Comparison of ENCODE assay signal across 1 cellular context in the genomic region with DNA sequence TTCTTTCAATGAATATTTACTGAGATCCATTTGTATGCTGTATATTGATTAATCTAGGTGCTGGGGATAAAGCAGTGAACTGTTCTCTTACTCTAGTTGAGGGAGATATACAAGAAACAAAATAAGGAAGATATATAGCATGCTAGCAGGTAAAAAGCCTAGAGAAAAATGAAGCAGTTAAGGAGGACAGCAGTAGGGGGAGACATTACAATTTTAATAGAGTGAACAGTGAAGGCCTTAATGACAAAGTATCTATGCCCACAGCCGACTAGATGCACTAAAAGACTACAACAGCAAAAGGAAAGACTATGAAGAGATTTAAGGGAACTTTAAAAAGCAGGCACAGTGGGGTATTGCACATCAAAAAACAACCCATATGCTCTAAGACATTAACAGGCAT.
TF ChIP-seq lines count a peak whose summit lies in the region.

No MANE protein-coding gene starts in this region.

TF ChIP-seq in GM12878, 131 proteins besides CTCF, POLR2A, EP300 and RAD21 (continued from another document):
- TF ChIP-seq, protein P1, sequence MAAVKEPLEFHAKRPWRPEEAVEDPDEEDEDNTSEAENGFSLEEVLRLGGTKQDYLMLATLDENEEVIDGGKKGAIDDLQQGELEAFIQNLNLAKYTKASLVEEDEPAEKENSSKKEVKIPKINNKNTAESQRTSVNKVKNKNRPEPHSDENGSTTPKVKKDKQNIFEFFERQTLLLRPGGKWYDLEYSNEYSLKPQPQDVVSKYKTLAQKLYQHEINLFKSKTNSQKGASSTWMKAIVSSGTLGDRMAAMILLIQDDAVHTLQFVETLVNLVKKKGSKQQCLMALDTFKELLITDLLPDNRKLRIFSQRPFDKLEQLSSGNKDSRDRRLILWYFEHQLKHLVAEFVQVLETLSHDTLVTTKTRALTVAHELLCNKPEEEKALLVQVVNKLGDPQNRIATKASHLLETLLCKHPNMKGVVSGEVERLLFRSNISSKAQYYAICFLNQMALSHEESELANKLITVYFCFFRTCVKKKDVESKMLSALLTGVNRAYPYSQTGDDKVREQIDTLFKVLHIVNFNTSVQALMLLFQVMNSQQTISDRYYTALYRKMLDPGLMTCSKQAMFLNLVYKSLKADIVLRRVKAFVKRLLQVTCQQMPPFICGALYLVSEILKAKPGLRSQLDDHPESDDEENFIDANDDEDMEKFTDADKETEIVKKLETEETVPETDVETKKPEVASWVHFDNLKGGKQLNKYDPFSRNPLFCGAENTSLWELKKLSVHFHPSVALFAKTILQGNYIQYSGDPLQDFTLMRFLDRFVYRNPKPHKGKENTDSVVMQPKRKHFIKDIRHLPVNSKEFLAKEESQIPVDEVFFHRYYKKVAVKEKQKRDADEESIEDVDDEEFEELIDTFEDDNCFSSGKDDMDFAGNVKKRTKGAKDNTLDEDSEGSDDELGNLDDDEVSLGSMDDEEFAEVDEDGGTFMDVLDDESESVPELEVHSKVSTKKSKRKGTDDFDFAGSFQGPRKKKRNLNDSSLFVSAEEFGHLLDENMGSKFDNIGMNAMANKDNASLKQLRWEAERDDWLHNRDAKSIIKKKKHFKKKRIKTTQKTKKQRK (IDR thresholded peaks at IDR 0.05; ENCODE audit: low read depth, low read length): no peak
- TF ChIP-seq WRNIP1 (IDR thresholded peaks at IDR 0.05; ENCODE audit: borderline replicate concordance, low read depth, low read length): no peak
- TF ChIP-seq YY1 (IDR thresholded peaks at IDR 0.05; ENCODE audit: low read depth, low read length): no peak
- TF ChIP-seq MYC (IDR thresholded peaks at IDR 0.05; ENCODE audit: insufficient read depth, insufficient read length, insufficient replicate concordance, low read length, severe bottlenecking): no peak
- TF ChIP-seq POU2F2 (IDR thresholded peaks at IDR 0.05; ENCODE audit: borderline replicate concordance, low read depth, low read length): no peak
- TF ChIP-seq SREBF1 (IDR thresholded peaks at IDR 0.05; ENCODE audit: low read length): no peak
- TF ChIP-seq, protein P2, sequence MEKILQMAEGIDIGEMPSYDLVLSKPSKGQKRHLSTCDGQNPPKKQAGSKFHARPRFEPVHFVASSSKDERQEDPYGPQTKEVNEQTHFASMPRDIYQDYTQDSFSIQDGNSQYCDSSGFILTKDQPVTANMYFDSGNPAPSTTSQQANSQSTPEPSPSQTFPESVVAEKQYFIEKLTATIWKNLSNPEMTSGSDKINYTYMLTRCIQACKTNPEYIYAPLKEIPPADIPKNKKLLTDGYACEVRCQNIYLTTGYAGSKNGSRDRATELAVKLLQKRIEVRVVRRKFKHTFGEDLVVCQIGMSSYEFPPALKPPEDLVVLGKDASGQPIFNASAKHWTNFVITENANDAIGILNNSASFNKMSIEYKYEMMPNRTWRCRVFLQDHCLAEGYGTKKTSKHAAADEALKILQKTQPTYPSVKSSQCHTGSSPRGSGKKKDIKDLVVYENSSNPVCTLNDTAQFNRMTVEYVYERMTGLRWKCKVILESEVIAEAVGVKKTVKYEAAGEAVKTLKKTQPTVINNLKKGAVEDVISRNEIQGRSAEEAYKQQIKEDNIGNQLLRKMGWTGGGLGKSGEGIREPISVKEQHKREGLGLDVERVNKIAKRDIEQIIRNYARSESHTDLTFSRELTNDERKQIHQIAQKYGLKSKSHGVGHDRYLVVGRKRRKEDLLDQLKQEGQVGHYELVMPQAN (conservative IDR thresholded peaks at IDR 0.05): no peak
- TF ChIP-seq, protein P3, sequence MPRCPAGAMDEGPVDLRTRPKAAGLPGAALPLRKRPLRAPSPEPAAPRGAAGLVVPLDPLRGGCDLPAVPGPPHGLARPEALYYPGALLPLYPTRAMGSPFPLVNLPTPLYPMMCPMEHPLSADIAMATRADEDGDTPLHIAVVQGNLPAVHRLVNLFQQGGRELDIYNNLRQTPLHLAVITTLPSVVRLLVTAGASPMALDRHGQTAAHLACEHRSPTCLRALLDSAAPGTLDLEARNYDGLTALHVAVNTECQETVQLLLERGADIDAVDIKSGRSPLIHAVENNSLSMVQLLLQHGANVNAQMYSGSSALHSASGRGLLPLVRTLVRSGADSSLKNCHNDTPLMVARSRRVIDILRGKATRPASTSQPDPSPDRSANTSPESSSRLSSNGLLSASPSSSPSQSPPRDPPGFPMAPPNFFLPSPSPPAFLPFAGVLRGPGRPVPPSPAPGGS (IDR thresholded peaks at IDR 0.05; ENCODE audit: borderline replicate concordance, insufficient read depth, low read depth, low read length, poor library complexity, severe bottlenecking): no peak
- TF ChIP-seq, protein P4, sequence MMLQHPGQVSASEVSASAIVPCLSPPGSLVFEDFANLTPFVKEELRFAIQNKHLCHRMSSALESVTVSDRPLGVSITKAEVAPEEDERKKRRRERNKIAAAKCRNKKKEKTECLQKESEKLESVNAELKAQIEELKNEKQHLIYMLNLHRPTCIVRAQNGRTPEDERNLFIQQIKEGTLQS (IDR thresholded peaks at IDR 0.05; ENCODE audit: borderline replicate concordance, extremely low read depth, low read depth, low read length): no peak
- no peak for TF ChIP-seq HDAC2 (IDR thresholded peaks at IDR 0.05)
- no peak for TF ChIP-seq SPI1 (IDR thresholded peaks at IDR 0.05; ENCODE audit: borderline replicate concordance, insufficient read depth, low read depth, low read length)
- no peak for TF ChIP-seq HDGF (IDR thresholded peaks at IDR 0.05)
- TF ChIP-seq ZNF24 (IDR thresholded peaks at IDR 0.05): no peak
- no peak for TF ChIP-seq HDAC6 (IDR thresholded peaks at IDR 0.05; ENCODE audit: unreplicated experiment)
